20 cellular contexts compared by ENCODE assay signal in genomic region chr17:57283203-57283971, GRCh38. TPM values are rescaled to one million over a fixed set of nuclear protein-coding genes. Genes with fewer than 3 reads are reported as not detected.
DNase-seq lines count a peak whose midpoint lies in the region; ATAC-seq, FAIRE-seq and TF ChIP-seq lines count a peak whose summit lies in the region.
"Had no signal": no experiment of that assay in that cellular context is flagged by ENCODE, and none has a peak within 500 bp of the region (broad histone marks: within the 10 kb centered on the region; RNA-seq: fewer than 3 reads in every experiment).

No MANE protein-coding gene starts in this region.

- no CpG with 5 or more reads among the region's 18 CpGs for WGBS in H9 (ENCODE audit: extremely low coverage, insufficient read length, low lambda C conversion rate)
- WGBS in K562 (ENCODE audit: insufficient coverage, low coverage, missing lambda C conversion rate), result 87% methylated on average over 18 of the region's 18 CpGs

- no peaks in the 10 kb centered on the region for H3K27me3 ChIP-seq in CD4-positive, CD25-positive, alpha-beta regulatory T cell (ENCODE audit: control insufficient read depth, insufficient read depth, low read length)
- H3K27me3 ChIP-seq in H9 (ENCODE audit: insufficient read depth, low read length), result no peaks in the 10 kb centered on the region
- H3K27me3 ChIP-seq in K562 (ENCODE audit: control insufficient read depth in 2 of 2, insufficient read depth in 2 of 2, low read length in 2 of 2), result no peaks in the 10 kb centered on the region

- H3K4ac ChIP-seq in H9 (ENCODE audit: low read depth, low read length), result no peak overlapping the region

- no peak for TF ChIP-seq POLR2A in K562 (conservative IDR thresholded peaks at IDR 0.05)

- in situ Hi-C loops in K562 (cut with MboI), result no loop called here

- H4K5ac ChIP-seq in H9 (ENCODE audit: insufficient read length, low read depth, low read length), result no peak overlapping the region

- CTCF ChIA-PET in K562 (lab: Yijun Ruan, JAX; ENCODE audit: low intra/inter-chr PET ratio), result no interaction called here

- POLR2A ChIA-PET in K562 (lab: Yijun Ruan, JAX), result interaction anchor here (0.6 kb wide), 1 partner anchor 10 kb away, joined by 3 read pairs; no protein-coding TSS in a partner anchor

- H3K4me3 ChIP-seq in CD4-positive, CD25-positive, alpha-beta regulatory T cell (ENCODE audit: low read depth, low read length), result no peak overlapping the region
- H3K4me3 ChIP-seq in K562, result no peak overlapping the region
- H3K4me3 ChIP-seq: skin epidermis had no signal

- no peak for TF ChIP-seq RAD21 in K562 (CRISPR knock-in tag; conservative IDR thresholded peaks at IDR 0.05 in 1 of 2, IDR thresholded peaks at IDR 0.05 in 1 of 2)

- no peak overlapping the region for H2BK12ac ChIP-seq in H9 (ENCODE audit: insufficient read length, low read depth, low read length)

- no peak overlapping the region for H3K27ac ChIP-seq in CD4-positive, CD25-positive, alpha-beta regulatory T cell (ENCODE audit: insufficient read depth, low read length, poor library complexity, severe bottlenecking)
- H3K27ac ChIP-seq in H9 (ENCODE audit: insufficient read length, low read depth, low read length), result no peak overlapping the region
- no peak overlapping the region for H3K27ac ChIP-seq in K562 (ENCODE audit: extremely low read depth, low read depth, low read length)
- H3K27ac ChIP-seq: skin epidermis had no signal

- no peak overlapping the region for H3T11ph ChIP-seq in H9 (ENCODE audit: low read length)

- intact Hi-C loops in K562 (cut with micrococcal nuclease), result no loop called here

- peaks cover 36% of the 10 kb centered on the region for H3K4me1 ChIP-seq in CD4-positive, CD25-positive, alpha-beta regulatory T cell (ENCODE audit: control insufficient read depth, insufficient read depth, low read length, poor library complexity, severe bottlenecking)
- H3K4me1 ChIP-seq in H9 (ENCODE audit: insufficient read depth, low read length) (peaks cover 9% of the 10 kb centered on the region; the same call in 1 of the 2 replicates), K562 (replicated peaks in 1 of 2; ENCODE audit: control insufficient read depth in 2 of 2, insufficient read depth in 2 of 2, low read length in 2 of 2) (peaks cover 21 to 52% of the 10 kb centered on the region in 2 experiments)

- H3K9me3 ChIP-seq in CD4-positive, CD25-positive, alpha-beta regulatory T cell (ENCODE audit: control insufficient read depth in 2 of 2, low read length in 2 of 2), result no peaks in the 10 kb centered on the region
- H3K9me3 ChIP-seq in H9 (ENCODE audit: control insufficient read depth, low read depth, low read length), result no peaks in the 10 kb centered on the region
- H3K9me3 ChIP-seq in K562 (replicated peaks; ENCODE audit: control insufficient read depth, insufficient read depth, low read depth, low read length), result no peaks in the 10 kb centered on the region

- H3K9me1 ChIP-seq in K562 (ENCODE audit: control insufficient read depth, insufficient read depth, low read length), result no peaks in the 10 kb centered on the region

- no peaks in the 10 kb centered on the region for H3K9me3 Mint-ChIP-seq in CD4-positive, CD25-positive, alpha-beta regulatory T cell
- no peaks in the 10 kb centered on the region for H3K9me3 Mint-ChIP-seq in H9
- no peaks in the 10 kb centered on the region for H3K9me3 Mint-ChIP-seq in nephron

- H2AFZ ChIP-seq in H9 (ENCODE audit: low read length), result no peak overlapping the region
- no peak overlapping the region for H2AFZ ChIP-seq in K562 (ENCODE audit: low read depth, low read length)

- H3K79me2 ChIP-seq in H9 (ENCODE audit: insufficient read depth, low read length) (no peaks in the 10 kb centered on the region), K562 (ENCODE audit: control insufficient read depth, insufficient read depth, low read length) (peaks cover 40% of the 10 kb centered on the region)

- DNase-seq in CD4-positive, CD25-positive, alpha-beta regulatory T cell, result no peak
- DNase-seq in H9 (no peak), K562 (ENCODE audit: extremely low read depth in 1 of 4, low spot score in 3 of 4) (no peak), H4 (ENCODE audit: low spot score) (no peak), GDM1 (lab: John Stamatoyannopoulos, UW) (no peak), DMS79 (lab: John Stamatoyannopoulos, UW) (no peak)
- DNase-seq: activated CD4-positive, alpha-beta T cell treated with anti-CD3 and anti-CD28 coated beads, Interleukin-2, amount 50 U/mL, for 48 hours; activated gamma-delta T cell; foreskin fibroblast; GOT3; MV-4-11; NCI-H2171; occipital lobe; Right ventricle myocardium superior; stimulated activated naive CD4-positive, alpha-beta T cell had no signal

- no TSS peak for BruUV-seq in K562 (replicated peaks; lab: Mats Ljungman, UMichigan)

- peak; percentile 6 for FAIRE-seq in K562 (lab: Jason Lieb, UNC)
- FAIRE-seq: bronchial epithelial cell had no signal

- H2BK15ac ChIP-seq in H9 (ENCODE audit: low read depth, low read length), result no peak overlapping the region

- ATAC-seq in CD4-positive, CD25-positive, alpha-beta regulatory T cell (ENCODE audit: low read depth in 2 of 2), result no peak
- ATAC-seq in K562 (no peak), GM19452 (IDR thresholded peaks at IDR 0.05; ENCODE audit: unreplicated experiment) (no peak)

- no peak overlapping the region for H3K18ac ChIP-seq in H9 (ENCODE audit: insufficient read length, low read depth, low read length)

- peaks cover 29 to 90% (median 61%) of the 10 kb centered on the region in 4 donors for H3K4me1 Mint-ChIP-seq in CD4-positive, CD25-positive, alpha-beta regulatory T cell
- H3K4me1 Mint-ChIP-seq in H9 (peaks cover 66 to 90% of the 10 kb centered on the region in 2 experiments), nephron (peaks cover 66% of the 10 kb centered on the region)

- H4K20me1 ChIP-seq in H9 (ENCODE audit: control insufficient read depth, insufficient read depth, insufficient read length) (no peaks in the 10 kb centered on the region), K562 (replicated peaks; ENCODE audit: control insufficient read depth, insufficient read depth, low read length) (peaks cover 5% of the 10 kb centered on the region; the same call in 1 of the 2 replicates)

- H2AK5ac ChIP-seq in H9 (ENCODE audit: insufficient read length, low read length), result no peak overlapping the region

- no peak overlapping the region for H4K8ac ChIP-seq in H9 (replicated peaks; ENCODE audit: insufficient read length, low read depth, low read length)

- TF ChIP-seq CTCF in H9 (conservative IDR thresholded peaks at IDR 0.05) (no peak), K562 (IDR thresholded peaks at IDR 0.05 in 2 of 3, conservative IDR thresholded peaks at IDR 0.05 in 1 of 3; ENCODE audit: insufficient read depth in 2 of 3, low read depth in 1 of 3, low read length in 3 of 3) (no peak), nephron (IDR thresholded peaks at IDR 0.05; ENCODE audit: unreplicated experiment in 3 of 3) (no peak)

- no peaks in the 10 kb centered on the region for H3K23me2 ChIP-seq in H9 (ENCODE audit: insufficient read length, low read depth, low read length, poor library complexity, severe bottlenecking)

- peak overlapping the region in 3 of 4 donors; percentile 9 to 42 (median 29) for H3K4me3 Mint-ChIP-seq in CD4-positive, CD25-positive, alpha-beta regulatory T cell
- H3K4me3 Mint-ChIP-seq in H9, result no peak overlapping the region
- H3K4me3 Mint-ChIP-seq in nephron, result peak overlapping the region in 2 of 3 experiments; percentile 1 to 18
- H3K4me3 Mint-ChIP-seq: B cell had no signal

- peaks cover 4% of the 10 kb centered on the region for H3K79me1 ChIP-seq in H9 (ENCODE audit: insufficient read depth, low read depth, low read length, poor library complexity, severe bottlenecking)

- H3K56ac ChIP-seq in H9 (ENCODE audit: insufficient read length, low read depth, low read length), result no peak overlapping the region

- H4K91ac ChIP-seq in H9 (ENCODE audit: insufficient read length, low read depth, low read length), result no peak overlapping the region

- peaks cover 30% of the 10 kb centered on the region for H3K36me3 Mint-ChIP-seq in CD4-positive, CD25-positive, alpha-beta regulatory T cell
- H3K36me3 Mint-ChIP-seq in H9 (ENCODE audit: insufficient read depth in 1 of 3, low read depth in 3 of 3) (peaks cover 3 to 26% (median 19%) of the 10 kb centered on the region in 3 experiments; a peak in 5 of 7 replicates), nephron (ENCODE audit: low read depth) (peaks cover 26% of the 10 kb centered on the region)

- no peak overlapping the region for H2BK20ac ChIP-seq in H9 (ENCODE audit: low read depth, low read length, poor library complexity, severe bottlenecking)

- H2BK120ac ChIP-seq in H9 (ENCODE audit: low read depth, low read length, poor library complexity, severe bottlenecking), result no peak overlapping the region

- no peak overlapping the region for H2BK5ac ChIP-seq in H9 (ENCODE audit: insufficient read length, low read length)

- H3K36me3 ChIP-seq in CD4-positive, CD25-positive, alpha-beta regulatory T cell (ENCODE audit: control insufficient read depth, insufficient read depth, low read length), result peaks cover 12% of the 10 kb centered on the region
- peaks cover 14% of the 10 kb centered on the region; the same call in 2 of the 3 replicates for H3K36me3 ChIP-seq in K562 (ENCODE audit: control insufficient read depth, insufficient read depth, low read length)

- no peak overlapping the region for H3K23ac ChIP-seq in H9 (ENCODE audit: insufficient read length, low read depth, low read length)

- H3K14ac ChIP-seq in H9 (ENCODE audit: insufficient read depth, low read length), result no peak overlapping the region

- H3K4me2 ChIP-seq in H9 (ENCODE audit: insufficient read depth, insufficient read length, low read length) (no peak overlapping the region), K562 (ENCODE audit: insufficient read depth, low read length) (no peak overlapping the region)

- no peak for TF ChIP-seq EP300 in K562 (IDR thresholded peaks at IDR 0.05; ENCODE audit: low read length)

- peak overlapping the region in 2 of 3 donors; percentile 2 to 83 for H3K27ac Mint-ChIP-seq in CD4-positive, CD25-positive, alpha-beta regulatory T cell
- H3K27ac Mint-ChIP-seq in H9 (peak overlapping the region; percentile 14 to 59 (median 35); a peak in 2 of 7 replicates), nephron (peak overlapping the region; percentile 1 to 55 (median 31))
- H3K27ac Mint-ChIP-seq: B cell had no signal

- no peak overlapping the region for H3K9ac ChIP-seq in H9 (ENCODE audit: extremely low read depth, insufficient read length, low read length)
- no peak overlapping the region; a peak in 1 of 4 replicates for H3K9ac ChIP-seq in K562 (ENCODE audit: insufficient read depth in 1 of 2, low read depth in 2 of 2, low read length in 2 of 2)

- H3K27me3 Mint-ChIP-seq in CD4-positive, CD25-positive, alpha-beta regulatory T cell, result no peaks in the 10 kb centered on the region
- H3K27me3 Mint-ChIP-seq in H9 (ENCODE audit: low read depth), result no peaks in the 10 kb centered on the region
- H3K27me3 Mint-ChIP-seq in nephron (ENCODE audit: low read depth), result peaks cover 49% of the 10 kb centered on the region
- H3K27me3 Mint-ChIP-seq: B cell had no signal

RNA-seq across cellular contexts. Expression of gene MSI2, which starts 27.1 kb away (rescaled TPM):
- total RNA-seq in CD4-positive, CD25-positive, alpha-beta regulatory T cell, result 177 TPM
- 1 to 10 TPM; 3.2 to 6.5 (median 3.3) TPM for polyA plus RNA-seq in CD4-positive, CD25-positive, alpha-beta regulatory T cell
- total RNA-seq in H9 (2021) (82.6 and 98.5 TPM in 2 replicates), K562 (2014; rRNA removed) (29.7 and 51.4 TPM in 2 replicates), K562 (2014; rRNA removed; fragmentation: Illumina TruSeq; extraction: Trizol) (42.4 and 50.3 TPM in 2 replicates), K562 (2015; rRNA removed; fragmentation: Illumina TruSeq; extraction: Trizol) (45.2 and 50.9 TPM in 2 replicates), K562 (2021) (60.4 and 61.8 TPM in 2 replicates)
- total RNA-seq in K562 (2011; cell fraction: chromatin; rRNA removed; ENCODE audit: low replicate concordance), result 290 and 357 TPM in 2 replicates
- 109 and 121 TPM in 2 replicates for total RNA-seq in K562 (2011; cell fraction: nucleolus; rRNA removed)
- 200 and 269 TPM in 2 replicates for total RNA-seq in K562 (2011; cell fraction: nucleoplasm; rRNA removed)
- polyA plus RNA-seq in K562 (2011; rRNA removed) (36.8 and 48.9 TPM in 2 replicates), K562 (2014; fragmentation: Illumina TruSeq; extraction: Trizol) (56.3 and 66.6 TPM in 2 replicates), K562 (2014; fragmentation: Nextera tagmentation; extraction: Ambion mirVana) (1 to 10 TPM; 4.6 to 5.3 TPM), K562 (2014; rRNA removed) (30.5 and 35.5 TPM in 2 replicates)
- 25.6 and 43.5 TPM in 2 replicates for polyA plus RNA-seq in K562 (2011; cell fraction: cytosol; rRNA removed)
- 61.4 and 77.7 TPM in 2 replicates for polyA plus RNA-seq in K562 (2011; cell fraction: nucleus; rRNA removed)
- 37.7 and 43.6 TPM in 2 replicates for polyA plus RNA-seq in K562 (2012)
- 72.6 and 78.9 TPM in 2 replicates for polyA minus RNA-seq in K562 (2011; rRNA and poly(A)+ RNA removed)
- polyA minus RNA-seq in K562 (2011; cell fraction: cytosol; rRNA and poly(A)+ RNA removed), result 32.4 and 39.6 TPM in 2 replicates
- 38.9 and 58.1 TPM in 2 replicates for polyA minus RNA-seq in K562 (2011; cell fraction: nucleus; rRNA and poly(A)+ RNA removed)
- total RNA-seq in H4 (2014; rRNA removed; shearing (Covaris generic)), result 23.6 and 27.7 TPM in 2 replicates

Comparison
In these comparisons a context has a peak if more than half of its experiments do, and no peak if none do; other contexts are left out.
1. H3K4me3 Mint-ChIP-seq: peak in CD4-positive, CD25-positive, alpha-beta regulatory T cell (3 of 4) and nephron (2 of 3); none in H9 (0 of 2).
2. Peak in every context shown above with its lines, with median percentiles within 50 percentile points of each other: H3K27ac Mint-ChIP-seq.